18 cellular contexts compared by ENCODE assay signal in genomic region chr3:27797773-27798172, GRCh38.
DNase-seq lines count a peak whose midpoint lies in the region; ATAC-seq and TF ChIP-seq lines count a peak whose summit lies in the region.
"Had no signal": no experiment of that assay in that cellular context is flagged by ENCODE, and none has a peak within 500 bp of the region (broad histone marks: within the 10 kb centered on the region; RNA-seq: fewer than 3 reads in every experiment).

No MANE protein-coding gene starts in this region.

- POLR2A ChIA-PET in WTC11 (lab: Charles Lee), result no interaction called here

- peaks cover 6% of the 10 kb centered on the region; the same call in 1 of the 2 replicates for H3K9me2 ChIP-seq in GM23338 (ENCODE audit: insufficient read depth)

- no peaks in the 10 kb centered on the region; the same call in 1 of the 2 replicates for H4K20me1 ChIP-seq in GM23338 (replicated peaks; ENCODE audit: insufficient read depth)
- H4K20me1 ChIP-seq: BLaER1 had no signal

- H3K27me3 ChIP-seq in GM23338 (ENCODE audit: insufficient read depth) (no peaks in the 10 kb centered on the region), mesendoderm (ENCODE audit: insufficient read depth, low read length, poor library complexity) (no peaks in the 10 kb centered on the region)
- H3K27me3 ChIP-seq: BE2C, BLaER1 had no signal

- no peak overlapping the region for H2AK5ac ChIP-seq in mesendoderm (ENCODE audit: low read length)

- H3K4me3 ChIP-seq in GM23338 (no peak overlapping the region), mesendoderm (ENCODE audit: low read length) (no peak overlapping the region)
- H3K4me3 ChIP-seq: BLaER1 had no signal

- CTCF ChIA-PET in WTC11 (lab: Charles Lee), result no interaction called here

- H3K4me1 Mint-ChIP-seq in GM23338 (peaks cover 4% of the 10 kb centered on the region; the same call in 2 of the 3 replicates), WTC11 (no peaks in the 10 kb centered on the region)
- H3K4me1 Mint-ChIP-seq: CD14-positive monocyte had no signal

- H2AFZ ChIP-seq in GM23338, result 0 out of 2 replicates have a peak overlapping the region, but pooled peaks have one; percentile 32

- peak overlapping the region; percentile 60 for H2BK15ac ChIP-seq in mesendoderm (replicated peaks; ENCODE audit: low read depth)

- no peak overlapping the region for H4K8ac ChIP-seq in mesendoderm (ENCODE audit: low read depth, low read length)

- no peak overlapping the region for H4K5ac ChIP-seq in mesendoderm (ENCODE audit: low read length)

- H3K27ac Mint-ChIP-seq in GM23338 (no peak overlapping the region), WTC11 (no peak overlapping the region)
- H3K27ac Mint-ChIP-seq: CD14-positive monocyte; CD4-positive, alpha-beta memory T cell; CD4-positive, CD25-positive, alpha-beta regulatory T cell; CD8-positive, alpha-beta memory T cell had no signal

- no peak overlapping the region for H3K4me2 ChIP-seq in GM23338
- H3K4me2 ChIP-seq in mesendoderm (ENCODE audit: low read length), result no peak overlapping the region
- H3K4me2 ChIP-seq: BLaER1 had no signal

- H3K36me3 Mint-ChIP-seq in GM23338 (ENCODE audit: low read depth) (no peaks in the 10 kb centered on the region), WTC11 (no peaks in the 10 kb centered on the region)
- H3K36me3 Mint-ChIP-seq: CD14-positive monocyte; CD4-positive, alpha-beta memory T cell; CD4-positive, CD25-positive, alpha-beta regulatory T cell had no signal

- H3K4me1 ChIP-seq in GM23338 (ENCODE audit: insufficient read depth), result no peaks in the 10 kb centered on the region
- H3K4me1 ChIP-seq in mesendoderm (ENCODE audit: control insufficient read depth, low read depth, low read length), result peaks cover 8% of the 10 kb centered on the region
- H3K4me1 ChIP-seq: BE2C had no signal

- no peak overlapping the region for H3K4ac ChIP-seq in mesendoderm (ENCODE audit: low read depth, low read length)

- no peak overlapping the region for H3K23ac ChIP-seq in mesendoderm (ENCODE audit: low read length)

- H3K4me3 Mint-ChIP-seq in GM23338 (no peak overlapping the region), WTC11 (no peak overlapping the region)
- H3K4me3 Mint-ChIP-seq: CD14-positive monocyte; CD4-positive, alpha-beta memory T cell; CD4-positive, CD25-positive, alpha-beta regulatory T cell; CD8-positive, alpha-beta memory T cell had no signal

- DNase-seq in GM23338 (ENCODE audit: low spot score), result no peak
- DNase-seq in WTC11 (ENCODE audit: low spot score), result no peak
- no peak for DNase-seq in mesendoderm
- no peak for DNase-seq in SIG-M5 (lab: John Stamatoyannopoulos, UW)
- DNase-seq: 8988T; ACHN; BE2C; C1 segment of cervical spinal cord; CD4-positive, alpha-beta memory T cell; CD4-positive, CD25-positive, alpha-beta regulatory T cell; CD8-positive, alpha-beta memory T cell; COR-L47; DMS 273 treated with DMSO at 0.1 percent for 48 hours; DMS79 treated with DMSO at 0.1 percent for 48 hours; GF-D8 had no signal

- H3K27me3 Mint-ChIP-seq in GM23338 (ENCODE audit: insufficient read depth, low read depth, poor library complexity) (no peaks in the 10 kb centered on the region), WTC11 (ENCODE audit: low read depth) (no peaks in the 10 kb centered on the region)
- H3K27me3 Mint-ChIP-seq: CD4-positive, alpha-beta memory T cell; CD4-positive, CD25-positive, alpha-beta regulatory T cell had no signal

- TF ChIP-seq CTCF in GM23338 (conservative IDR thresholded peaks at IDR 0.05; ENCODE audit: low read depth in 2 of 2) (no peak), WTC11 (IDR thresholded peaks at IDR 0.05) (no peak)

- no peak overlapping the region for H2BK5ac ChIP-seq in mesendoderm (ENCODE audit: low read length)

- no peaks in the 10 kb centered on the region for H3K9me3 Mint-ChIP-seq in GM23338
- H3K9me3 Mint-ChIP-seq in WTC11, result no peaks in the 10 kb centered on the region
- H3K9me3 Mint-ChIP-seq: CD4-positive, CD25-positive, alpha-beta regulatory T cell; CD8-positive, alpha-beta memory T cell had no signal

- ATAC-seq in GM23338, result no peak
- no peak for ATAC-seq in WTC11
- no peak for ATAC-seq in GM19467 (IDR thresholded peaks at IDR 0.05; ENCODE audit: unreplicated experiment)

- no peak overlapping the region for H2BK120ac ChIP-seq in mesendoderm (ENCODE audit: low read depth, low read length)

- no peak overlapping the region for H3K9ac ChIP-seq in mesendoderm (ENCODE audit: low read length)
- H3K9ac ChIP-seq: BLaER1 had no signal

- no peak overlapping the region for H3K56ac ChIP-seq in mesendoderm (ENCODE audit: low read length)

- H3K27ac ChIP-seq in GM23338 (ENCODE audit: low read depth) (no peak overlapping the region), mesendoderm (ENCODE audit: low read depth, low read length) (no peak overlapping the region)
- H3K27ac ChIP-seq: BLaER1 had no signal

- no peaks in the 10 kb centered on the region for H3K79me1 ChIP-seq in mesendoderm (ENCODE audit: low read length)

- H3K79me2 ChIP-seq in GM23338 (replicated peaks; ENCODE audit: insufficient read depth), result no peaks in the 10 kb centered on the region
- no peaks in the 10 kb centered on the region for H3K79me2 ChIP-seq in mesendoderm (ENCODE audit: control insufficient read depth, insufficient read depth, low read length)

- no peaks in the 10 kb centered on the region for H3K36me3 ChIP-seq in GM23338 (ENCODE audit: insufficient read depth)
- H3K36me3 ChIP-seq in mesendoderm (ENCODE audit: control insufficient read depth, insufficient read depth, low read length), result no peaks in the 10 kb centered on the region
- H3K36me3 ChIP-seq: BE2C, BLaER1 had no signal

- no peaks in the 10 kb centered on the region for H3F3A ChIP-seq in GM23338 (replicated peaks; ENCODE audit: low read depth)

- no CpG with 5 or more reads among the region's 6 CpGs for WGBS in mesendoderm (ENCODE audit: extremely low coverage, insufficient coverage, low lambda C conversion rate)

- no peak overlapping the region for H3K18ac ChIP-seq in mesendoderm (ENCODE audit: low read length)

TF ChIP-seq in GM23338, 12 proteins besides CTCF, POLR2A, EP300 and RAD21 (continues in another document):
- TF ChIP-seq ETS1 (IDR thresholded peaks at IDR 0.05) (no peak), CREB1 (CRISPR knock-in tag; IDR thresholded peaks at IDR 0.05; ENCODE audit: low read depth) (no peak)

TF ChIP-seq in WTC11, 78 proteins besides CTCF, POLR2A, EP300 and RAD21:
- TF ChIP-seq ZNF263 (CRISPR knock-in tag; IDR thresholded peaks at IDR 0.05; ENCODE audit: low read depth), result 0 out of 2 replicates have a peak, but pooled peaks have one; percentile 17
- TF ChIP-seq IRF2 (CRISPR knock-in tag; IDR thresholded peaks at IDR 0.05; ENCODE audit: borderline replicate concordance, low read depth), result no peak
